11 cellular contexts compared by ENCODE assay signal in the genomic region with DNA sequence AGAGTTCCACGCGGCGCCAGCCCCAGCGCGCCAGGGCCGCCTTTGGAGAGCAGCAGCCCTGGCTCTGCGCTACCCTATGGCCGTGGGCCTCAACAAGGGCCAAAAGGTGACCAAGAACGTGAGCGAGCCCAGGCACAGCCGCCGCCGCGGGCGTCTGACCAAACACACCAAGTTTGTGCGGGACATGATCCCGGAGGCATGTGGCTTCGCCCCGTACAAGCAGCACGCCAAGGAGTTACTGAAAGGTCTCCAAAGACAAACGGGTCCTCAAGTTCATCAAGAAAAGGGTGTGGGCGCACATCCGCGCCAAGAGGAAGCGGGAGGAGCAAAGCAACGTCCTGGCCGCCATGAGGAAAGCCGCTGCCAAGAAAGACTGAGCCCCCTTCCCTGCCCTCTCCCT.
"Had no signal": no experiment of that assay in that cellular context is flagged by ENCODE, and none has a peak within 500 bp of the region (broad histone marks: within the 10 kb centered on the region; RNA-seq: fewer than 3 reads in every experiment).

No MANE protein-coding gene starts in this region.

- H3K36me3 Mint-ChIP-seq: activated naive CD4-positive, alpha-beta T cell treated with anti-CD3 and anti-CD28 coated beads, Interleukin-2, amount 10 ng/mL, durations not matched to agents 7 days and 5 days; natural killer cell; WTC11 had no signal

- H3K27me3 Mint-ChIP-seq: activated CD4-positive, alpha-beta memory T cell treated with anti-CD3 and anti-CD28 coated beads, Interleukin-2, amount 10 ng/mL, durations not matched to agents 7 days and 5 days; activated naive CD4-positive, alpha-beta T cell treated with anti-CD3 and anti-CD28 coated beads, Interleukin-2, amount 10 ng/mL, durations not matched to agents 7 days and 5 days; activated T-cell treated with anti-CD3 and anti-CD28 coated beads, Interleukin-2, amount 50 U/mL, for 24 hours; stimulated activated naive CD8-positive, alpha-beta T cell treated with anti-CD3 and anti-CD28 coated beads, Interleukin-15, Interleukin-2, amounts not matched to agents 100 ng/mL and 50 ng/mL, for 24 hours had no signal

- H3K4me1 Mint-ChIP-seq: activated CD4-positive, alpha-beta memory T cell treated with anti-CD3 and anti-CD28 coated beads, Interleukin-2, amount 10 ng/mL, durations not matched to agents 7 days and 5 days; activated naive CD4-positive, alpha-beta T cell treated with anti-CD3 and anti-CD28 coated beads, Interleukin-2, amount 10 ng/mL, durations not matched to agents 7 days and 5 days had no signal

- H3K36me3 ChIP-seq: suprapubic skin had no signal

- DNase-seq: activated CD4-positive, alpha-beta memory T cell treated with anti-CD3 and anti-CD28 coated beads, Interleukin-2, amount 10 ng/mL, durations not matched to agents 7 days and 5 days; activated CD4-positive, alpha-beta T cell treated with anti-CD3 and anti-CD28 coated beads for 4 hours; activated naive CD4-positive, alpha-beta T cell treated with anti-CD3 and anti-CD28 coated beads, Interleukin-2, amount 10 ng/mL, durations not matched to agents 7 days and 5 days; activated T-cell treated with anti-CD3 and anti-CD28 coated beads, Interleukin-2, amount 50 U/mL, for 24 hours; kidney glomerular epithelial cell; natural killer cell; posterior cingulate gyrus; T-helper 2 cell had no signal

- H3K4me3 ChIP-seq: suprapubic skin had no signal

- H3K27ac Mint-ChIP-seq: activated CD4-positive, alpha-beta memory T cell treated with anti-CD3 and anti-CD28 coated beads, Interleukin-2, amount 10 ng/mL, durations not matched to agents 7 days and 5 days; activated naive CD4-positive, alpha-beta T cell treated with anti-CD3 and anti-CD28 coated beads, Interleukin-2, amount 10 ng/mL, durations not matched to agents 7 days and 5 days; activated T-cell treated with anti-CD3 and anti-CD28 coated beads, Interleukin-2, amount 50 U/mL, for 24 hours; stimulated activated naive CD8-positive, alpha-beta T cell treated with anti-CD3 and anti-CD28 coated beads, Interleukin-15, Interleukin-2, amounts not matched to agents 100 ng/mL and 50 ng/mL, for 24 hours; WTC11 had no signal

- H3K27ac ChIP-seq: suprapubic skin had no signal

- H3K27me3 ChIP-seq: suprapubic skin had no signal

- H3K4me3 Mint-ChIP-seq: activated CD4-positive, alpha-beta memory T cell treated with anti-CD3 and anti-CD28 coated beads, Interleukin-2, amount 10 ng/mL, durations not matched to agents 7 days and 5 days; activated naive CD4-positive, alpha-beta T cell treated with anti-CD3 and anti-CD28 coated beads, Interleukin-2, amount 10 ng/mL, durations not matched to agents 7 days and 5 days; activated T-cell treated with anti-CD3 and anti-CD28 coated beads, Interleukin-2, amount 50 U/mL, for 24 hours; natural killer cell; stimulated activated naive CD8-positive, alpha-beta T cell treated with anti-CD3 and anti-CD28 coated beads, Interleukin-15, Interleukin-2, amounts not matched to agents 100 ng/mL and 50 ng/mL, for 24 hours; WTC11 had no signal

- H3K9me3 ChIP-seq: suprapubic skin had no signal

- H3K9me3 Mint-ChIP-seq: activated CD4-positive, alpha-beta memory T cell treated with anti-CD3 and anti-CD28 coated beads, Interleukin-2, amount 10 ng/mL, durations not matched to agents 7 days and 5 days; activated naive CD4-positive, alpha-beta T cell treated with anti-CD3 and anti-CD28 coated beads, Interleukin-2, amount 10 ng/mL, durations not matched to agents 7 days and 5 days; activated T-cell treated with anti-CD3 and anti-CD28 coated beads, Interleukin-2, amount 50 U/mL, for 24 hours; natural killer cell; stimulated activated naive CD8-positive, alpha-beta T cell treated with anti-CD3 and anti-CD28 coated beads, Interleukin-15, Interleukin-2, amounts not matched to agents 100 ng/mL and 50 ng/mL, for 24 hours; WTC11 had no signal

- ATAC-seq: natural killer cell, WTC11 had no signal
